ENCODE assay signal across 7 cellular contexts in the genomic region with DNA sequence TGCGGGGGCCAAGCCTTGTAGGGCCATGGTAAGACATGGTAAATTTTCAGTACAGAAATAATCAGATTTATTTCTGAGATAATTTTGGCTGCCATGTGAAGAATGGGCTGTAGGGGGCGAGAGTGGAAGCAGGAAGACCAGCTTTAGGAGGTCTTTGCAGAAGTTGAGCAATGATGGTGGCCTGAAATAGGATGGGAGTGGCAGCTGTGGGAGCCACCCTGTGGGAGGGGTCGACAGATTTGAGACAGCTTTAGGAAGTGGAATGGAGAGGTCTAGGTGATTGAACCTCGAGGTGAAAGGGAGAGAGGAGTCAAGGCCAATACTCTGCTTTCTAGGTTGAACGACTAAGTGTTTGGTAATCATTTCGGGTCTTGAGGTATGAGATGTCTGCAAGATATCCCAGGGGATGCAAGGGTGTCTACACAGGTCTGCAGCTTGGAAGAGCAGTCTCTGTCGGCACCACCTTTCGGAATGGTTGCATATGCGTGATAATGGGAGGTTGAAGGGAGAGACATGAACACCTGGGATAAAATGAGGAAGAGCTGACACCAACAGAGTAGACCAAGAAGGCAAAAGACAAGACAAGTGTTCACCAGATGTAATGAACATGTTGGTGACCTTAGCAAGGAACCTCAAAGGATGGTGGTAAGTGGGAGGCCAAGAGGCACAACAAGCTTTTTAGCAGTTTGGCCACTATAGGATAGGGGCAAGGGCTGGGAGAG. TPM values are rescaled to one million over a fixed set of nuclear protein-coding genes. Genes with fewer than 3 reads are reported as not detected.
A peak's percentile ranks its signal among the peaks of the same experiment; 100 is the strongest.
DNase-seq lines count a peak whose midpoint lies in the region; ATAC-seq, FAIRE-seq and TF ChIP-seq lines count a peak whose summit lies in the region.

No MANE protein-coding gene starts in this region.

- no peak for FAIRE-seq in urothelium cell line (lab: Jason Lieb, UNC)

- TF ChIP-seq CTCF in IMR-90 (conservative IDR thresholded peaks at IDR 0.05; ENCODE audit: low read depth, low read length) = peak; percentile 66
- peak; percentile 83 for TF ChIP-seq CTCF in astrocyte of the spinal cord (IDR thresholded peaks at IDR 0.05; ENCODE audit: low read depth, low read length)
- TF ChIP-seq CTCF in liver (IDR thresholded peaks at IDR 0.05; ENCODE audit: low read depth, low read length, missing input control) = peak; percentile 56

- peak overlapping the region; percentile 20; the same call in 1 of the 2 replicates for H3K4ac ChIP-seq in IMR-90 (ENCODE audit: low read depth, low read length)

- peak overlapping the region; percentile 67 for H2AFZ ChIP-seq in IMR-90 (replicated peaks; ENCODE audit: low read length, poor library complexity)

- in situ Hi-C loops in IMR-90 (cut with MboI; ENCODE audit: low sequenced_read_pairs) (loop anchor here (25.0 kb wide), 2 partner anchors 308 to 433 kb away; partner anchors contain the start of gene GPATCH8), SK-MEL-5 (cut with HindIII; ENCODE audit: low pct_unique_long_range_greater_than_20kb, low sequenced_read_pairs) (no loop called here), astrocyte of the spinal cord (cut with HindIII; ENCODE audit: low sequenced_read_pairs) (no loop called here)

- H3K36me3 ChIP-seq in IMR-90 (ENCODE audit: control insufficient read depth, insufficient read depth, low read length) (peaks cover 22% of the 10 kb centered on the region), liver (ENCODE audit: control insufficient read depth in 4 of 4, insufficient read depth in 3 of 4, low read depth in 1 of 4, low read length in 3 of 4) (peaks cover 1 to 19% (median 15%) of the 10 kb centered on the region in 4 donors)

- dilution Hi-C loops in IMR-90 (cut with HindIII; ENCODE audit: low sequenced_read_pairs, unreplicated experiment) = no loop called here

- intact Hi-C loops in IMR-90 (cut with micrococcal nuclease) = loop anchor here (5.0 kb wide), 3 partner anchors 123 to 318 kb away; partner anchors contain the start of gene GRN

- POLR2A ChIA-PET in IMR-90 (lab: Charles Lee; ENCODE audit: unreplicated experiment) = no interaction called here

- CTCF ChIA-PET in IMR-90 (lab: Yijun Ruan, JAX) = interaction anchor here (0.9 kb wide), 1 partner anchor 159 kb away, joined by 3 read pairs; no protein-coding TSS in a partner anchor

- H3K56ac ChIP-seq in IMR-90 (ENCODE audit: extremely low read depth, insufficient read depth, low read length) = no peak overlapping the region

- no peak for ATAC-seq in IMR-90 (ENCODE audit: low read depth)
- ATAC-seq in HG02623 (IDR thresholded peaks at IDR 0.05; ENCODE audit: unreplicated experiment) = no peak

- no peak overlapping the region for H2AK9ac ChIP-seq in IMR-90 (replicated peaks; ENCODE audit: low read depth, low read length, poor library complexity)

- no peak overlapping the region for H3K27ac ChIP-seq in IMR-90 (ENCODE audit: insufficient read depth, low read length)
- no peak overlapping the region for H3K27ac ChIP-seq in liver (ENCODE audit: low read depth in 1 of 2, low read length in 2 of 2)

- 49% methylated on average over 7 of the region's 9 CpGs; no CpG with 5 or more reads in 1 of the 2 experiments for WGBS in IMR-90 (ENCODE audit: extremely low coverage in 2 of 2, insufficient read length in 1 of 2), 2 experiments
- WGBS in liver = 61% methylated on average over 9 of the region's 9 CpGs

- no peak overlapping the region for H3K9ac ChIP-seq in IMR-90 (ENCODE audit: low read depth, low read length)
- no peak overlapping the region for H3K9ac ChIP-seq in liver (ENCODE audit: low read depth in 1 of 2, low read length in 2 of 2)

- no peak overlapping the region for H2BK15ac ChIP-seq in IMR-90 (ENCODE audit: low read depth, low read length)

- H2BK120ac ChIP-seq in IMR-90 (ENCODE audit: low read depth, low read length) = no peak overlapping the region

- DNase-seq in EH (ENCODE audit: low read depth) (peak; percentile 66), IMR-90 (peak; percentile 31), SK-MEL-5 (ENCODE audit: low read depth, low spot score) (peak; percentile 88), astrocyte of the spinal cord (ENCODE audit: low read depth, low spot score) (peak; percentile 58), urothelium cell line (ENCODE audit: low spot score) (peak; percentile 36)

- H3K9me1 ChIP-seq in IMR-90 (ENCODE audit: insufficient read depth, low read length) = peaks cover 26% of the 10 kb centered on the region

- no peak overlapping the region; the same call in 1 of the 2 replicates for H3K23ac ChIP-seq in IMR-90 (ENCODE audit: low read depth, low read length)

- TF ChIP-seq POLR2A in IMR-90 (IDR thresholded peaks at IDR 0.05; ENCODE audit: low read depth, low read length) = no peak

- peaks cover 19% of the 10 kb centered on the region for H3K4me1 ChIP-seq in IMR-90 (ENCODE audit: control insufficient read depth, insufficient read depth, low read length)
- H3K4me1 ChIP-seq in liver (ENCODE audit: control insufficient read depth in 4 of 4, insufficient read depth in 4 of 4, low read length in 3 of 4) = peaks cover 0 to 11% (median 4%) of the 10 kb centered on the region in 4 donors

- H4K20me1 ChIP-seq in IMR-90 (ENCODE audit: insufficient read depth, low read length) = peaks cover 16% of the 10 kb centered on the region; the same call in 1 of the 2 replicates

- H2BK20ac ChIP-seq in IMR-90 (ENCODE audit: low read depth, low read length) = no peak overlapping the region

- H2BK5ac ChIP-seq in IMR-90 (ENCODE audit: low read depth, low read length, poor library complexity, severe bottlenecking) = peak overlapping the region; percentile 4

- BruUV-seq in IMR-90 (replicated peaks; lab: Mats Ljungman, UMichigan) = no TSS peak

- H3K9me3 ChIP-seq in IMR-90 (ENCODE audit: control insufficient read depth, insufficient read depth, low read length) (no peaks in the 10 kb centered on the region), liver (ENCODE audit: control insufficient read depth in 4 of 4, low read length in 3 of 4) (no peaks in the 10 kb centered on the region)

- 0 out of 4 replicates have a peak overlapping the region, but pooled peaks of 1 of the 2 experiments have one; percentile 29 for H4K8ac ChIP-seq in IMR-90 (ENCODE audit: low read depth in 2 of 2, low read length in 2 of 2)

- H3K4me2 ChIP-seq in IMR-90 (ENCODE audit: low read depth, low read length) = no peak overlapping the region

- peaks cover 8 to 44% of the 10 kb centered on the region in 2 experiments; a peak in 3 of 4 replicates for H3K79me1 ChIP-seq in IMR-90 (ENCODE audit: low read depth in 1 of 2, low read length in 2 of 2)

- H3K4me3 ChIP-seq in IMR-90 (ENCODE audit: insufficient read depth, low read depth, low read length) (no peak overlapping the region), astrocyte of the spinal cord (ENCODE audit: low read depth, low read length) (no peak overlapping the region), liver (ENCODE audit: low read depth in 1 of 3, low read length in 3 of 3) (no peak overlapping the region)

- H2AK5ac ChIP-seq in IMR-90 (ENCODE audit: low read depth, low read length) = peak overlapping the region; percentile 71

- peak; percentile 49; the same call in 1 of the 2 replicates for TF ChIP-seq RAD21 in IMR-90 (IDR thresholded peaks at IDR 0.05; ENCODE audit: low read length)
- peak; percentile 58 to 67 for TF ChIP-seq RAD21 in liver (IDR thresholded peaks at IDR 0.05)

- H4K91ac ChIP-seq in IMR-90 (ENCODE audit: insufficient read depth, low read depth, low read length) = no peak overlapping the region

- H3K18ac ChIP-seq in IMR-90 (ENCODE audit: low read depth, low read length) = no peak overlapping the region

- H3K27me3 ChIP-seq in IMR-90 (ENCODE audit: control insufficient read depth, insufficient read depth, low read length) (no peaks in the 10 kb centered on the region), liver (ENCODE audit: control insufficient read depth in 4 of 4, insufficient read depth in 4 of 4, low read length in 3 of 4) (no peaks in the 10 kb centered on the region)

- 0 out of 2 replicates have a peak overlapping the region, but pooled peaks have one; percentile 10 for H4K5ac ChIP-seq in IMR-90 (ENCODE audit: low read depth, low read length)

- 0 out of 2 replicates have a peak overlapping the region, but pooled peaks have one; percentile 17 for H3K14ac ChIP-seq in IMR-90 (replicated peaks; ENCODE audit: low read depth, low read length)

RNA-seq across cellular contexts. Expression of gene ATXN7L3, which starts 4.2 kb away (rescaled TPM):
- total RNA-seq in IMR-90 (2012; rRNA removed) (17.2 and 17.5 TPM in 2 replicates), liver (10 to 100 TPM; 13.8 to 20.9 TPM)
- polyA plus RNA-seq in IMR-90 (2012; rRNA removed) (38.3 and 40.9 TPM in 2 replicates), liver (10 to 100 TPM in 1 of 2 donors, 1 to 10 TPM in 1; 5.1 to 15.7 TPM)
- polyA plus RNA-seq in IMR-90 (2012; cell fraction: cytosol; rRNA removed) = 28.3 and 33.9 TPM in 2 replicates
- 91.0 and 111 TPM in 2 replicates for polyA plus RNA-seq in IMR-90 (2012; cell fraction: nucleus; rRNA removed; ENCODE audit: low replicate concordance)
- total RNA-seq in SK-MEL-5 (2014; rRNA removed; shearing (Covaris generic)) = 28.8 and 29.9 TPM in 2 replicates
- 46.8 and 55.0 TPM in 2 replicates for polyA plus RNA-seq in SK-MEL-5 (2015; cell fraction: cytosol; rRNA removed)
- polyA plus RNA-seq in SK-MEL-5 (2015; cell fraction: nucleus; rRNA removed) = 101 and 120 TPM in 2 replicates

RNA-seq across cellular contexts. Expression of gene UBTF, which starts 15.6 kb away (rescaled TPM):
- 42.1 and 49.4 TPM in 2 replicates for total RNA-seq in IMR-90 (2012; rRNA removed)
- polyA plus RNA-seq in IMR-90 (2012; rRNA removed) = 25.6 and 29.7 TPM in 2 replicates
- polyA plus RNA-seq in IMR-90 (2012; cell fraction: cytosol; rRNA removed) = 13.0 and 21.5 TPM in 2 replicates
- polyA plus RNA-seq in IMR-90 (2012; cell fraction: nucleus; rRNA removed; ENCODE audit: low replicate concordance) = 19.8 and 33.5 TPM in 2 replicates
- total RNA-seq in SK-MEL-5 (2014; rRNA removed; shearing (Covaris generic)) = 52.9 and 59.1 TPM in 2 replicates
- polyA plus RNA-seq in SK-MEL-5 (2015; cell fraction: cytosol; rRNA removed) = 63.3 and 77.7 TPM in 2 replicates
- 86.8 and 88.6 TPM in 2 replicates for polyA plus RNA-seq in SK-MEL-5 (2015; cell fraction: nucleus; rRNA removed)
- 10 to 100 TPM; 27.2 to 39.6 TPM for total RNA-seq in liver
- 10 to 100 TPM; 12.5 to 20.6 TPM for polyA plus RNA-seq in liver

RNA-seq across cellular contexts. Expression of gene TMUB2, which starts 17.1 kb away (rescaled TPM):
- total RNA-seq in IMR-90 (2012; rRNA removed) = 16.5 and 17.8 TPM in 2 replicates
- polyA plus RNA-seq in IMR-90 (2012; rRNA removed) = 42.5 and 43.6 TPM in 2 replicates
- 20.7 and 37.7 TPM in 2 replicates for polyA plus RNA-seq in IMR-90 (2012; cell fraction: cytosol; rRNA removed)
- 191 and 195 TPM in 2 replicates for polyA plus RNA-seq in IMR-90 (2012; cell fraction: nucleus; rRNA removed; ENCODE audit: low replicate concordance)
- 25.7 and 27.0 TPM in 2 replicates for total RNA-seq in SK-MEL-5 (2014; rRNA removed; shearing (Covaris generic))
- polyA plus RNA-seq in SK-MEL-5 (2015; cell fraction: cytosol; rRNA removed) = 33.8 and 36.9 TPM in 2 replicates
- polyA plus RNA-seq in SK-MEL-5 (2015; cell fraction: nucleus; rRNA removed) = 123 and 129 TPM in 2 replicates
- 10 to 100 TPM; 12.2 to 14.7 TPM for total RNA-seq in liver
- 10 to 100 TPM; 13.3 to 18.8 TPM for polyA plus RNA-seq in liver

RNA-seq across cellular contexts. Expression of gene ASB16, which starts 33.4 kb away (rescaled TPM):
- total RNA-seq in IMR-90 (2012; rRNA removed) (not detected in 2 replicates), liver (under 1 TPM in 1 of 2 donors, not detected in 1; 0.37 TPM)
- polyA plus RNA-seq in IMR-90 (2012; rRNA removed) (0.05 and 0.06 TPM in 2 replicates), liver (under 1 TPM; 0.02 to 0.08 TPM)
- 0.04 and 0.13 TPM in 2 replicates for polyA plus RNA-seq in IMR-90 (2012; cell fraction: cytosol; rRNA removed)
- polyA plus RNA-seq in IMR-90 (2012; cell fraction: nucleus; rRNA removed; ENCODE audit: low replicate concordance) = 0.15 and 0.34 TPM in 2 replicates
- not detected in 2 replicates for total RNA-seq in SK-MEL-5 (2014; rRNA removed; shearing (Covaris generic))
- not detected in 2 replicates for polyA plus RNA-seq in SK-MEL-5 (2015; cell fraction: cytosol; rRNA removed)
- polyA plus RNA-seq in SK-MEL-5 (2015; cell fraction: nucleus; rRNA removed) = 0.64 TPM in 1 of 2 replicates, not detected in the other

Comparison
In these comparisons a context has a peak if more than half of its experiments do, and no peak if none do; other contexts are left out.
1. DNase-seq: peak in every context shown above with its lines; median percentile 88 in SK-MEL-5; 66 in EH; 58 in astrocyte of the spinal cord; 36 in urothelium cell line; 31 in IMR-90.